ENCODE assay signal across 9 cellular contexts in genomic region chr1:169550294-169550693, GRCh38. TPM values are rescaled to one million over a fixed set of nuclear protein-coding genes. Genes with fewer than 3 reads are reported as not detected.
A peak's percentile ranks its signal among the peaks of the same experiment; 100 is the strongest.
DNase-seq lines count a peak whose midpoint lies in the region; ATAC-seq and TF ChIP-seq lines count a peak whose summit lies in the region.
"Had no signal": no experiment of that assay in that cellular context is flagged by ENCODE, and none has a peak within 500 bp of the region (broad histone marks: within the 10 kb centered on the region; RNA-seq: fewer than 3 reads in every experiment).

No MANE protein-coding gene starts in this region.

- TF ChIP-seq CTCF in BE2C (IDR thresholded peaks at IDR 0.05; ENCODE audit: low read depth, low read length), result peak; percentile 45

- H3K36me3 ChIP-seq in BE2C, result no peaks in the 10 kb centered on the region

- H3K4me1 ChIP-seq in BE2C, result no peaks in the 10 kb centered on the region

- H3K27me3 Mint-ChIP-seq in T-helper 17 cell, result no peaks in the 10 kb centered on the region

- H3K4me3 Mint-ChIP-seq in T-helper 17 cell, result no peak overlapping the region

- H3K4me3 ChIP-seq in BE2C (ENCODE audit: low read depth, low read length), result no peak overlapping the region

- H3K9me3 ChIP-seq in BE2C (no peaks in the 10 kb centered on the region), T-helper 17 cell (ENCODE audit: control insufficient read depth, low read length, poor library complexity, severe bottlenecking) (no peaks in the 10 kb centered on the region)

- intact Hi-C loops in sciatic nerve (cut with DNase I), result no loop called here

- no peak for DNase-seq in BE2C
- DNase-seq in NCI-H1048 (lab: John Stamatoyannopoulos, UW), result peak; percentile 54
- no peak for DNase-seq in T-helper 17 cell
- DNase-seq in glomerular visceral epithelial cell (ENCODE audit: extremely low spot score), result peak; percentile 32
- no peak for DNase-seq in sciatic nerve (ENCODE audit: low spot score)
- DNase-seq in stimulated activated CD8-positive, alpha-beta memory T cell treated with anti-CD3 and anti-CD28 coated beads, Interleukin-4, amount 100 ng/mL, for 48 hours, result no peak

- peak overlapping the region; percentile 14 for H3K27ac Mint-ChIP-seq in T-helper 17 cell

- H3K36me3 Mint-ChIP-seq in T-helper 17 cell (ENCODE audit: low read depth), result peaks cover 2% of the 10 kb centered on the region

- H3K27me3 ChIP-seq in BE2C, result peaks cover 9% of the 10 kb centered on the region; the same call in 1 of the 2 replicates

- ATAC-seq in GM18519 (IDR thresholded peaks at IDR 0.05; ENCODE audit: low FRiP score, unreplicated experiment) (peak; percentile 55), T-helper 17 cell (peak; percentile 73), sciatic nerve (peak; percentile 77), HG02884 (IDR thresholded peaks at IDR 0.05; ENCODE audit: unreplicated experiment) (no peak)

- peaks cover 6% of the 10 kb centered on the region for H3K4me1 Mint-ChIP-seq in T-helper 17 cell

RNA-seq across cellular contexts. Expression of gene F5, which starts 36.0 kb away (rescaled TPM):
- not detected for polyA plus RNA-seq in BE2C (2012; ENCODE audit: insufficient read depth, insufficient read length, low read depth)
- total RNA-seq in T-helper 17 cell, result 10 to 100 TPM; 24.3 to 33.0 TPM
- total RNA-seq in sciatic nerve, result 1.8 TPM
- total RNA-seq: frontal cortex had no signal

Comparison
In these comparisons a context has a peak if more than half of its experiments do, and no peak if none do; other contexts are left out.
1. DNase-seq: peak in NCI-H1048 (single experiment) and glomerular visceral epithelial cell (single experiment); none in BE2C (single experiment), T-helper 17 cell (0 of 3), sciatic nerve (single experiment) and stimulated activated CD8-positive, alpha-beta memory T cell treated with anti-CD3 and anti-CD28 coated beads, Interleukin-4, amount 100 ng/mL, for 48 hours (single experiment).